ENCODE assay signal across 11 cellular contexts in genomic region chr11:12090761-12091261, GRCh38. TPM values are rescaled to one million over a fixed set of nuclear protein-coding genes. Genes with fewer than 3 reads are reported as not detected.
DNase-seq lines count a peak whose midpoint lies in the region; ATAC-seq and TF ChIP-seq lines count a peak whose summit lies in the region.
"Had no signal": no experiment of that assay in that cellular context is flagged by ENCODE, and none has a peak within 500 bp of the region (broad histone marks: within the 10 kb centered on the region; RNA-seq: fewer than 3 reads in every experiment).

No MANE protein-coding gene starts in this region.

- DNase-seq in DMS53 (lab: John Stamatoyannopoulos, UW) = peak; percentile 59
- DNase-seq in colonic mucosa = peak; percentile 93
- no peak for DNase-seq in amniotic stem cell (lab: John Stamatoyannopoulos, UW)
- DNase-seq: endodermal cell had no signal

- H3K9me2 ChIP-seq in Loucy (replicated peaks; ENCODE audit: low read depth, low read length) = no peaks in the 10 kb centered on the region

- peaks cover 9% of the 10 kb centered on the region; the same call in 1 of the 2 replicates for H3F3A ChIP-seq in Loucy (ENCODE audit: low read depth)

- H3K9me3 ChIP-seq in Loucy (ENCODE audit: insufficient read depth, low read depth, low read length) (no peaks in the 10 kb centered on the region), colonic mucosa (no peaks in the 10 kb centered on the region), neutrophil (no peaks in the 10 kb centered on the region)

- H3K9ac ChIP-seq in Loucy (ENCODE audit: low read depth, low read length, poor library complexity, severe bottlenecking) (peak overlapping the region; percentile 45), colonic mucosa (ENCODE audit: low read depth in 2 of 2, low read length in 2 of 2) (peak overlapping the region in 1 of 2 donors; percentile 88)

- H2AFZ ChIP-seq in Loucy (ENCODE audit: low read length) = no peak overlapping the region
- H2AFZ ChIP-seq: GM23338 had no signal

- H4K20me1 ChIP-seq in Loucy (ENCODE audit: insufficient read depth, low read length, poor library complexity, severe bottlenecking) = no peaks in the 10 kb centered on the region

- peak overlapping the region; percentile 48 for H3K4me2 ChIP-seq in Loucy (ENCODE audit: low read depth, low read length, poor library complexity, severe bottlenecking)
- H3K4me2 ChIP-seq: GM23338 had no signal

- intact Hi-C loops in colonic mucosa (cut with DNase I) = no loop called here

- H3K4me1 ChIP-seq in Loucy (ENCODE audit: insufficient read depth, low read length, poor library complexity, severe bottlenecking) (peaks cover 78% of the 10 kb centered on the region), colonic mucosa (peaks cover 6% of the 10 kb centered on the region), neutrophil (ENCODE audit: control insufficient read depth in 1 of 2, insufficient read depth in 1 of 2, low read depth in 1 of 2, low read length in 1 of 2) (peaks cover 63 to 65% of the 10 kb centered on the region in 2 experiments)

- H3K36me3 ChIP-seq in Loucy (ENCODE audit: insufficient read depth, low read length) = no peaks in the 10 kb centered on the region
- H3K36me3 ChIP-seq in colonic mucosa = no peaks in the 10 kb centered on the region
- H3K36me3 ChIP-seq in neutrophil = no peaks in the 10 kb centered on the region

- ATAC-seq in GM21390 (IDR thresholded peaks at IDR 0.05; ENCODE audit: unreplicated experiment) = no peak
- no peak for ATAC-seq in HG02852 (IDR thresholded peaks at IDR 0.05; ENCODE audit: unreplicated experiment)
- ATAC-seq in HG02642 (IDR thresholded peaks at IDR 0.05; ENCODE audit: poor library complexity, unreplicated experiment) = no peak
- ATAC-seq: GM23338, WTC11 had no signal

- TF ChIP-seq CTCF in Loucy (conservative IDR thresholded peaks at IDR 0.05; ENCODE audit: low read length) (no peak), colonic mucosa (IDR thresholded peaks at IDR 0.05) (no peak), neutrophil (IDR thresholded peaks at IDR 0.05) (no peak)

- no peaks in the 10 kb centered on the region for H3K79me2 ChIP-seq in Loucy (ENCODE audit: insufficient read depth, low read length)

- H3K27me3 ChIP-seq in Loucy (ENCODE audit: insufficient read depth, low read length, poor library complexity, severe bottlenecking) = no peaks in the 10 kb centered on the region
- H3K27me3 ChIP-seq in colonic mucosa = no peaks in the 10 kb centered on the region
- H3K27me3 ChIP-seq in neutrophil = no peaks in the 10 kb centered on the region

- H3K4me3 ChIP-seq in Loucy (ENCODE audit: low read length, poor library complexity, severe bottlenecking) = peak overlapping the region; percentile 46
- no peak overlapping the region for H3K4me3 ChIP-seq in colonic mucosa
- peak overlapping the region; percentile 26 to 53 for H3K4me3 ChIP-seq in neutrophil (ENCODE audit: low read depth in 1 of 2, low read length in 1 of 2)
- H3K4me3 ChIP-seq: GM23338 had no signal

- peak overlapping the region; percentile 94 for H3K27ac ChIP-seq in colonic mucosa
- H3K27ac ChIP-seq in neutrophil = peak overlapping the region; percentile 85

RNA-seq across cellular contexts. Expression of gene MICAL2, which starts 19.6 kb away (rescaled TPM):
- 100 to 1,000 TPM; 194 TPM for total RNA-seq in colonic mucosa
